Comparison of ENCODE assay signal across 1 cellular context in the genomic region with DNA sequence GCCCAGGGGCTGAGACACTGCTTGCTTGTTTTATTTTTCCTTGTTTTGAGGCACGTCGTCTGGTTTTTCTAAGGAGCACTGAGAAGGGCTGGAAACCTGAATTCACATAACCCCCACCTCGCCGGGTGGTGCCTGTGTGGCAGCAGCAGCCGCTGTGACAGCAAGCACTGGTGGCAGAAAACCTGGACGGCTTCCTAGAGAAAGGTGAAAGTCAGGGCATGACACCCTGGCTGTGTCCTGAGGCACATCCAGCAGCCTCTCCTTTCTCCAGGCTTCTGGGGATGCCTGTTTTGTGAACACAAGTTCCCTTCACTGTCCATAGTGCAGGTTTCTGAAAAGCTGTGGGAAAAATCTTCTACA.
TF ChIP-seq lines count a peak whose summit lies in the region.

No MANE protein-coding gene starts in this region.

TF ChIP-seq in GM23338, 12 proteins besides CTCF, POLR2A, EP300 and RAD21 (continued from another document):
- TF ChIP-seq, protein P1, sequence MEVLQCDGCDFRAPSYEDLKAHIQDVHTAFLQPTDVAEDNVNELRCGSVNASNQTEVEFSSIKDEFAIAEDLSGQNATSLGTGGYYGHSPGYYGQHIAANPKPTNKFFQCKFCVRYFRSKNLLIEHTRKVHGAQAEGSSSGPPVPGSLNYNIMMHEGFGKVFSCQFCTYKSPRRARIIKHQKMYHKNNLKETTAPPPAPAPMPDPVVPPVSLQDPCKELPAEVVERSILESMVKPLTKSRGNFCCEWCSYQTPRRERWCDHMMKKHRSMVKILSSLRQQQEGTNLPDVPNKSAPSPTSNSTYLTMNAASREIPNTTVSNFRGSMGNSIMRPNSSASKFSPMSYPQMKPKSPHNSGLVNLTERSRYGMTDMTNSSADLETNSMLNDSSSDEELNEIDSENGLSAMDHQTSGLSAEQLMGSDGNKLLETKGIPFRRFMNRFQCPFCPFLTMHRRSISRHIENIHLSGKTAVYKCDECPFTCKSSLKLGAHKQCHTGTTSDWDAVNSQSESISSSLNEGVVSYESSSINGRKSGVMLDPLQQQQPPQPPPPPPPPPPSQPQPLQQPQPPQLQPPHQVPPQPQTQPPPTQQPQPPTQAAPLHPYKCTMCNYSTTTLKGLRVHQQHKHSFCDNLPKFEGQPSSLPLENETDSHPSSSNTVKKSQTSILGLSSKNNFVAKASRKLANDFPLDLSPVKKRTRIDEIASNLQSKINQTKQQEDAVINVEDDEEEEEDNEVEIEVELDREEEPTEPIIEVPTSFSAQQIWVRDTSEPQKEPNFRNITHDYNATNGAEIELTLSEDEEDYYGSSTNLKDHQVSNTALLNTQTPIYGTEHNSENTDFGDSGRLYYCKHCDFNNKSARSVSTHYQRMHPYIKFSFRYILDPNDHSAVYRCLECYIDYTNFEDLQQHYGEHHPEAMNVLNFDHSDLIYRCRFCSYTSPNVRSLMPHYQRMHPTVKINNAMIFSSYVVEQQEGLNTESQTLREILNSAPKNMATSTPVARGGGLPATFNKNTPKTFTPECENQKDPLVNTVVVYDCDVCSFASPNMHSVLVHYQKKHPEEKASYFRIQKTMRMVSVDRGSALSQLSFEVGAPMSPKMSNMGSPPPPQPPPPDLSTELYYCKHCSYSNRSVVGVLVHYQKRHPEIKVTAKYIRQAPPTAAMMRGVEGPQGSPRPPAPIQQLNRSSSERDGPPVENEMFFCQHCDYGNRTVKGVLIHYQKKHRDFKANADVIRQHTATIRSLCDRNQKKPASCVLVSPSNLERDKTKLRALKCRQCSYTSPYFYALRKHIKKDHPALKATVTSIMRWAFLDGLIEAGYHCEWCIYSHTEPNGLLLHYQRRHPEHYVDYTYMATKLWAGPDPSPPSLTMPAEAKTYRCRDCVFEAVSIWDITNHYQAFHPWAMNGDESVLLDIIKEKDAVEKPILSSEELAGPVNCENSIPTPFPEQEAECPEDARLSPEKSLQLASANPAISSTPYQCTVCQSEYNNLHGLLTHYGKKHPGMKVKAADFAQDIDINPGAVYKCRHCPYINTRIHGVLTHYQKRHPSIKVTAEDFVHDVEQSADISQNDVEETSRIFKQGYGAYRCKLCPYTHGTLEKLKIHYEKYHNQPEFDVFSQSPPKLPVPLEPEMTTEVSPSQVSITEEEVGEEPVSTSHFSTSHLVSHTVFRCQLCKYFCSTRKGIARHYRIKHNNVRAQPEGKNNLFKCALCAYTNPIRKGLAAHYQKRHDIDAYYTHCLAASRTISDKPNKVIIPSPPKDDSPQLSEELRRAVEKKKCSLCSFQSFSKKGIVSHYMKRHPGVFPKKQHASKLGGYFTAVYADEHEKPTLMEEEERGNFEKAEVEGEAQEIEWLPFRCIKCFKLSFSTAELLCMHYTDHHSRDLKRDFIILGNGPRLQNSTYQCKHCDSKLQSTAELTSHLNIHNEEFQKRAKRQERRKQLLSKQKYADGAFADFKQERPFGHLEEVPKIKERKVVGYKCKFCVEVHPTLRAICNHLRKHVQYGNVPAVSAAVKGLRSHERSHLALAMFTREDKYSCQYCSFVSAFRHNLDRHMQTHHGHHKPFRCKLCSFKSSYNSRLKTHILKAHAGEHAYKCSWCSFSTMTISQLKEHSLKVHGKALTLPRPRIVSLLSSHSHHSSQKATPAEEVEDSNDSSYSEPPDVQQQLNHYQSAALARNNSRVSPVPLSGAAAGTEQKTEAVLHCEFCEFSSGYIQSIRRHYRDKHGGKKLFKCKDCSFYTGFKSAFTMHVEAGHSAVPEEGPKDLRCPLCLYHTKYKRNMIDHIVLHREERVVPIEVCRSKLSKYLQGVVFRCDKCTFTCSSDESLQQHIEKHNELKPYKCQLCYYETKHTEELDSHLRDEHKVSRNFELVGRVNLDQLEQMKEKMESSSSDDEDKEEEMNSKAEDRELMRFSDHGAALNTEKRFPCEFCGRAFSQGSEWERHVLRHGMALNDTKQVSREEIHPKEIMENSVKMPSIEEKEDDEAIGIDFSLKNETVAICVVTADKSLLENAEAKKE (CRISPR knock-in tag; IDR thresholded peaks at IDR 0.05): no peak
- TF ChIP-seq EZH2phosphoT487 (IDR thresholded peaks at IDR 0.05; ENCODE audit: unreplicated experiment): no peak
- TF ChIP-seq STAT1 (IDR thresholded peaks at IDR 0.05; ENCODE audit: unreplicated experiment): no peak
- no peak for TF ChIP-seq NANOG (IDR thresholded peaks at IDR 0.05; ENCODE audit: borderline replicate concordance)
- TF ChIP-seq POLR2AphosphoS5 (IDR thresholded peaks at IDR 0.05; ENCODE audit: low read depth): no peak
